ENCODE assay signal across 5 cellular contexts in the genomic region with DNA sequence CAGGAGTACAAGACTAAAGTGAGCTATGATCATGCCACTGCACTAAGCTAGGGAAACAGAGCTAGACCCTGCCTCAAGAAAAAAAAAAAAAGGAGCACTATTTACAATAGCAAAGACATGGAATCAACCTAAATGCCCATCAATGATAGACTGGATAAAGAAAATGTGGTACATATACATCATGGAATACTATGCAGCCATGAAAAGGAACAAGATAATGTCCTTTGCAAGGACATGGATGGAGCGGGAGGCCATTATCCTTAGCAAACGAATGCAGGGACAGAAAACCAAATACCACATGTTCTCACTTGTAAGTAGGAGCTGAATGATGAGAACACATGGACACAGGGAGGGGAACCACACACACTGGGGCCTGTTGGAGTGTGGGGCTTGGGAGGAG. TPM values are rescaled to one million over a fixed set of nuclear protein-coding genes. Genes with fewer than 3 reads are reported as not detected.
"Had no signal": no experiment of that assay in that cellular context is flagged by ENCODE, and none has a peak within 500 bp of the region (broad histone marks: within the 10 kb centered on the region; RNA-seq: fewer than 3 reads in every experiment).

No MANE protein-coding gene starts in this region.

RNA-seq across cellular contexts. Expression of gene NLRP9, which starts 7.8 kb away (rescaled TPM):
- total RNA-seq: HepG2, HT-29, HT1080, IMR-90 had no signal
- polyA plus RNA-seq: HepG2, IgD-negative memory B cell, IMR-90 had no signal

RNA-seq across cellular contexts. Expression of gene RFPL4A, which starts 28.5 kb away (rescaled TPM):
- total RNA-seq: HepG2, HT-29, IMR-90 had no signal
- polyA plus RNA-seq: HepG2, IgD-negative memory B cell had no signal

RNA-seq across cellular contexts. Expression of gene RFPL4AL1, which starts 38.5 kb away (rescaled TPM):
- total RNA-seq: HepG2, HT-29, HT1080, IMR-90 had no signal
- polyA plus RNA-seq: HepG2, IgD-negative memory B cell, IMR-90 had no signal
